ENCODE assay signal across 1 cellular context in the genomic region with DNA sequence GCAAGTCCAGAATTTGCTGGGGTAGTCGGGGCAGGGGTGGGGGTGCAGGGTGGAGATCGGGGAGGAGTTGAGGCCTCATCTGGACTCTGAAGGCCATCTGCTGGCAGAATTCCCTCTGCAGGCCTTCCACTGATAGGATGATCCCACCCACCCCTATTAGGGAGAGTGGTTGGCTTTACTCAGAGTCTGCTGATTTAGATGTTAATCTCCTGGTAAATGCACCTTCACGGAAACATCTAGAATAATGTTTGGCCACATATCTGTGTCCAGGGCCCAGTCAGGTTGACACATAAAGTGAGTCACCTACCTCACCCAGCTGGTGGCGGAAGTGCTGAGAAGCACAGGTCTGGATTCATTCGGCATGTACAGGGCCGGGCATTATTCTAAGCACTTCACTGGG.
TF ChIP-seq lines count a peak whose summit lies in the region.

No MANE protein-coding gene starts in this region.

TF ChIP-seq in H1, 55 proteins besides CTCF, POLR2A, EP300 and RAD21:
- no peak for TF ChIP-seq CEBPB (IDR thresholded peaks at IDR 0.05; ENCODE audit: low read depth, low read length)
